22 cellular contexts compared by ENCODE assay signal in genomic region chr17:51672058-51672457, GRCh38.
DNase-seq lines count a peak whose midpoint lies in the region; ATAC-seq lines count a peak whose summit lies in the region.
"Had no signal": no experiment of that assay in that cellular context is flagged by ENCODE, and none has a peak within 500 bp of the region (broad histone marks: within the 10 kb centered on the region; RNA-seq: fewer than 3 reads in every experiment).

No MANE protein-coding gene starts in this region.

- POLR2A ChIA-PET in activated CD4-positive, alpha-beta T cell treated with anti-CD3 and anti-CD28 coated beads, Interleukin-2, amount 10 ng/mL, durations not matched to agents 7 days and 5 days (lab: Charles Lee) = no interaction called here

- H3K36me3 Mint-ChIP-seq in activated CD4-positive, alpha-beta T cell treated with anti-CD3 and anti-CD28 coated beads, Interleukin-2, amount 10 ng/mL, durations not matched to agents 7 days and 5 days (ENCODE audit: low read depth) = no peaks in the 10 kb centered on the region
- H3K36me3 Mint-ChIP-seq: CD4-positive, alpha-beta memory T cell had no signal

- no peak for ATAC-seq in HG02852 (IDR thresholded peaks at IDR 0.05; ENCODE audit: unreplicated experiment)
- ATAC-seq: GM12878, Panc1, SK-N-SH treated with all-trans-retinoic acid at 6 μM for 48 hours had no signal

- no peaks in the 10 kb centered on the region for H3K27me3 ChIP-seq in MG63
- H3K27me3 ChIP-seq: BLaER1 treated with 17β-estradiol and CSF1 and Interleukin-3, amounts not matched to agents 10 nM and 100 nM had no signal

- no peaks in the 10 kb centered on the region for H3K9me3 ChIP-seq in MG63

- H3K9me3 Mint-ChIP-seq in activated CD4-positive, alpha-beta T cell treated with anti-CD3 and anti-CD28 coated beads, Interleukin-2, amount 10 ng/mL, durations not matched to agents 7 days and 5 days = no peaks in the 10 kb centered on the region

- peak; percentile 19 for DNase-seq in COLO668 (lab: John Stamatoyannopoulos, UW; ENCODE audit: unreplicated experiment)
- peak; percentile 27 for DNase-seq in COR-L47 (lab: John Stamatoyannopoulos, UW)
- DNase-seq in NCI-H2081 treated with DMSO at 0.1 percent for 48 hours (lab: John Stamatoyannopoulos, UW) = peak; percentile 54
- peak; percentile 76 for DNase-seq in astrocyte of the hippocampus (ENCODE audit: low read depth, low spot score)
- no peak for DNase-seq in activated CD4-positive, alpha-beta T cell treated with anti-CD3 and anti-CD28 coated beads, Interleukin-2, amount 10 ng/mL, durations not matched to agents 7 days and 5 days
- no peak for DNase-seq in MG63
- DNase-seq: ACHN; Calu3; CD4-positive, alpha-beta memory T cell; DMS79; Kasumi-1; MM.1S; NCI-H1048; NCI-H146; NCI-H524; NK-92 treated with Interleukin-12 subunit alpha and Interleukin-12 subunit beta, amount 100 ng/mL, for 24 hours; SIG-M5 had no signal

- no peak overlapping the region for H3K4me3 ChIP-seq in MG63
- H3K4me3 ChIP-seq: BLaER1 treated with 17β-estradiol and CSF1 and Interleukin-3, amounts not matched to agents 10 nM and 100 nM; GM12878 had no signal

- no peaks in the 10 kb centered on the region for H3K27me3 Mint-ChIP-seq in activated CD4-positive, alpha-beta T cell treated with anti-CD3 and anti-CD28 coated beads, Interleukin-2, amount 10 ng/mL, durations not matched to agents 7 days and 5 days

- no peak overlapping the region for H3K4me3 Mint-ChIP-seq in activated CD4-positive, alpha-beta T cell treated with anti-CD3 and anti-CD28 coated beads, Interleukin-2, amount 10 ng/mL, durations not matched to agents 7 days and 5 days
- H3K4me3 Mint-ChIP-seq: CD4-positive, alpha-beta memory T cell had no signal

- H3K36me3 ChIP-seq in MG63 = no peaks in the 10 kb centered on the region
- H3K36me3 ChIP-seq: BLaER1 treated with 17β-estradiol and CSF1 and Interleukin-3, amounts not matched to agents 10 nM and 100 nM had no signal

- no peak overlapping the region for H3K27ac Mint-ChIP-seq in activated CD4-positive, alpha-beta T cell treated with anti-CD3 and anti-CD28 coated beads, Interleukin-2, amount 10 ng/mL, durations not matched to agents 7 days and 5 days
- H3K27ac Mint-ChIP-seq: CD4-positive, alpha-beta memory T cell had no signal

- peaks cover 6% of the 10 kb centered on the region for H3K4me1 Mint-ChIP-seq in activated CD4-positive, alpha-beta T cell treated with anti-CD3 and anti-CD28 coated beads, Interleukin-2, amount 10 ng/mL, durations not matched to agents 7 days and 5 days
- H3K4me1 Mint-ChIP-seq: CD4-positive, alpha-beta memory T cell had no signal

- CTCF ChIA-PET in activated CD4-positive, alpha-beta T cell treated with anti-CD3 and anti-CD28 coated beads, Interleukin-2, amount 10 ng/mL, durations not matched to agents 7 days and 5 days (lab: Charles Lee) = no interaction called here

Comparison
In these comparisons a context has a peak if more than half of its experiments do, and no peak if none do; other contexts are left out.
1. DNase-seq: peak in COLO668 (single experiment), COR-L47 (single experiment), NCI-H2081 treated with DMSO at 0.1 percent for 48 hours (single experiment) and astrocyte of the hippocampus (single experiment); none in activated CD4-positive, alpha-beta T cell treated with anti-CD3 and anti-CD28 coated beads, Interleukin-2, amount 10 ng/mL, durations not matched to agents 7 days and 5 days (single experiment) and MG63 (single experiment).